In genomic region chr7:148993193-148993592, GRCh38 we compare ENCODE assay signal across 1 cellular context.
TF ChIP-seq lines count a peak whose summit lies in the region.

No MANE protein-coding gene starts in this region.

TF ChIP-seq in H1, 55 proteins besides CTCF, POLR2A, EP300 and RAD21:
- TF ChIP-seq MAX (IDR thresholded peaks at IDR 0.05): no peak
- TF ChIP-seq CBX8 (IDR thresholded peaks at IDR 0.05; ENCODE audit: borderline replicate concordance, low read depth, low read length): no peak
- TF ChIP-seq PHF8 (conservative IDR thresholded peaks at IDR 0.05; ENCODE audit: low read depth, low read length): no peak
- TF ChIP-seq CBX5 (IDR thresholded peaks at IDR 0.05; ENCODE audit: low read depth, low read length): no peak
- TF ChIP-seq SIN3A (conservative IDR thresholded peaks at IDR 0.05 in 1 of 2, IDR thresholded peaks at IDR 0.05 in 1 of 2; ENCODE audit: low read depth in 1 of 2, low read length in 2 of 2): no peak
- no peak for TF ChIP-seq POU5F1 (IDR thresholded peaks at IDR 0.05; ENCODE audit: low read depth, low read length)
- TF ChIP-seq EZH2 (IDR thresholded peaks at IDR 0.05; ENCODE audit: low read depth, low read length, severe bottlenecking): no peak
TF ChIP-seq in H1: peak in this region for 0.
